28 cellular contexts compared by ENCODE assay signal in the genomic region with DNA sequence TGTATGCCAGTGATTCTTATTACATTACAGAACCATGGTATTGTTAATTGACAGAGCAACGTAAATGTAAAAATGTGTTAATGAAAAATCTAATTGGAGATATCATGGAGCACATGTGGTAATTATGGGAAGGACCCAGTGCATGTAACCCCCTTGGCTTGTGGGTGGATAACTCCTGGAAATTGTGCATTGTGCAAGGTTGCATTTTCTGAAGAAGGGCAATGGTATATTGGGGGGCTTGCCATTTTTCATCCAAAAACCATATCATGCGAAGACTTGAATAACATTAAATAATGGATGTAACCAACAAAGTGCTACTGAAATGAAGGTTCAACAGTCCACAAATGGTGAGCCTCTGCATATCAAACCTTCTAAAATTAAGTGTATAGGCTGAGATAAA.
"Had no signal": no experiment of that assay in that cellular context is flagged by ENCODE, and none has a peak within 500 bp of the region (broad histone marks: within the 10 kb centered on the region; RNA-seq: fewer than 3 reads in every experiment).

No MANE protein-coding gene starts in this region.

- H3K4me3 Mint-ChIP-seq: activated CD4-positive, alpha-beta T cell treated with anti-CD3 and anti-CD28 coated beads, Interleukin-2, amount 10 ng/mL, durations not matched to agents 24 days and 14 days; activated naive CD8-positive, alpha-beta T cell treated with anti-CD3 and anti-CD28 coated beads, Interleukin-2, amount 50 U/mL, for 24 hours; activated T-cell treated with anti-CD3 and anti-CD28 coated beads, Interleukin-2, amount 50 U/mL, for 4 hours; brain; central memory CD8-positive, alpha-beta T cell; T-helper 17 cell; WTC11 had no signal

- H3K4me1 Mint-ChIP-seq: activated CD4-positive, alpha-beta T cell treated with anti-CD3 and anti-CD28 coated beads, Interleukin-2, amount 10 ng/mL, durations not matched to agents 24 days and 14 days; activated naive CD8-positive, alpha-beta T cell treated with anti-CD3 and anti-CD28 coated beads, Interleukin-2, amount 50 U/mL, for 24 hours; central memory CD8-positive, alpha-beta T cell; T-helper 17 cell had no signal

- ATAC-seq: activated naive CD4-positive, alpha-beta T cell treated with anti-CD3 and anti-CD28 coated beads, Interleukin-2, amount 50 U/mL, for 72 hours; activated naive CD8-positive, alpha-beta T cell treated with anti-CD3 and anti-CD28 coated beads, Interleukin-2, amount 50 U/mL, for 24 hours; activated T-cell treated with anti-CD3 and anti-CD28 coated beads, Interleukin-2, amount 50 U/mL, for 4 hours; PC-3; SK-N-SH treated with all-trans-retinoic acid at 6 μM for 48 hours; T-helper 17 cell; WTC11 had no signal

- DNase-seq: activated CD4-positive, alpha-beta T cell treated with anti-CD3 and anti-CD28 coated beads for 1 hour; activated CD4-positive, alpha-beta T cell treated with anti-CD3 and anti-CD28 coated beads, Interleukin-2, amount 10 ng/mL, durations not matched to agents 24 days and 14 days; activated CD4-positive, alpha-beta T cell treated with anti-CD3 and anti-CD28 coated beads, Interleukin-2, amount 50 U/mL, for 48 hours; activated CD8-positive, alpha-beta memory T cell treated with anti-CD3 and anti-CD28 coated beads for 24 hours; activated effector memory CD4-positive, alpha-beta T cell treated with anti-CD3 and anti-CD28 coated beads, Interleukin-2, amount 50 U/mL, for 16 hours; activated naive CD4-positive, alpha-beta T cell treated with Interleukin-2 at 50 U/mL for 16 hours; activated naive CD8-positive, alpha-beta T cell treated with anti-CD3 and anti-CD28 coated beads, Interleukin-2, amount 50 U/mL, for 24 hours; activated T-cell treated with anti-CD3 and anti-CD28 coated beads, Interleukin-2, amount 50 U/mL, for 4 hours; amniotic stem cell; NCI-H1048; NCI-H1417; NCI-H1694; NCI-H2029 treated with DMSO at 0.1 percent for 48 hours; NCI-H510A treated with DMSO at 0.1 percent for 48 hours; NCI-H69; NK-92 treated with Interleukin-12 subunit alpha and Interleukin-12 subunit beta, amount 100 ng/mL, for 24 hours; PC-3; SHP77; T-helper 17 cell; T-helper 9 cell had no signal

- H3K27ac Mint-ChIP-seq: activated CD4-positive, alpha-beta T cell treated with anti-CD3 and anti-CD28 coated beads, Interleukin-2, amount 10 ng/mL, durations not matched to agents 24 days and 14 days; activated naive CD4-positive, alpha-beta T cell treated with anti-CD3 and anti-CD28 coated beads, Interleukin-2, amount 50 U/mL, for 72 hours; activated naive CD8-positive, alpha-beta T cell treated with anti-CD3 and anti-CD28 coated beads, Interleukin-2, amount 50 U/mL, for 24 hours; T-helper 17 cell; WTC11 had no signal

- H3K27me3 Mint-ChIP-seq: activated CD4-positive, alpha-beta T cell treated with anti-CD3 and anti-CD28 coated beads, Interleukin-2, amount 10 ng/mL, durations not matched to agents 24 days and 14 days; activated naive CD8-positive, alpha-beta T cell treated with anti-CD3 and anti-CD28 coated beads, Interleukin-2, amount 50 U/mL, for 24 hours; brain; central memory CD8-positive, alpha-beta T cell; T-helper 17 cell had no signal

- FAIRE-seq: RCC 7860 had no signal

- H3K27me3 ChIP-seq: ascending aorta, SJSA1 had no signal

- H3K4me3 ChIP-seq: ascending aorta, SJSA1 had no signal

- H3K36me3 Mint-ChIP-seq: activated naive CD4-positive, alpha-beta T cell treated with anti-CD3 and anti-CD28 coated beads, Interleukin-2, amount 50 U/mL, for 72 hours had no signal

- H3K9me3 ChIP-seq: ascending aorta, SJSA1 had no signal

- H3K27ac ChIP-seq: ascending aorta, SJSA1 had no signal

- H3K36me3 ChIP-seq: ascending aorta had no signal
